In genomic region chr2:55097462-55098410, GRCh38 we compare ENCODE assay signal across 9 cellular contexts. TPM values are rescaled to one million over a fixed set of nuclear protein-coding genes. Genes with fewer than 3 reads are reported as not detected.
DNase-seq lines count a peak whose midpoint lies in the region; ATAC-seq, FAIRE-seq and TF ChIP-seq lines count a peak whose summit lies in the region.
"Had no signal": no experiment of that assay in that cellular context is flagged by ENCODE, and none has a peak within 500 bp of the region (broad histone marks: within the 10 kb centered on the region; RNA-seq: fewer than 3 reads in every experiment).

No MANE protein-coding gene starts in this region.

- POLR2A ChIA-PET in A549 (lab: Yijun Ruan, JAX), result interaction anchor here (1.4 to 2.4 kb wide), 2 partner anchors 14 to 47 kb away, joined by 6 to 37 read pairs; partner anchors contain the start of gene RTN4

- peak; percentile 75 to 79 for ATAC-seq in A549
- ATAC-seq in HG02884 (IDR thresholded peaks at IDR 0.05; ENCODE audit: unreplicated experiment), result no peak

- peaks cover 68% of the 10 kb centered on the region for H3K4me1 ChIP-seq in A549
- H3K4me1 ChIP-seq in neuronal stem cell (ENCODE audit: control insufficient read depth in 2 of 2, insufficient read depth in 1 of 2, low read depth in 1 of 2, low read length in 2 of 2), result peaks cover 2 to 6% of the 10 kb centered on the region in 2 donors
- H3K4me1 ChIP-seq in effector memory CD4-positive, alpha-beta T cell (ENCODE audit: control insufficient read depth, insufficient read depth, low read length, poor library complexity, severe bottlenecking), result no peaks in the 10 kb centered on the region

- H2BK15ac ChIP-seq in neuronal stem cell (ENCODE audit: low read length), result no peak overlapping the region

- H3K23ac ChIP-seq in neuronal stem cell (ENCODE audit: low read depth, low read length, poor library complexity), result no peak overlapping the region

- 0 out of 5 replicates have a peak, but pooled peaks of 1 of the 2 experiments have one; percentile 20 for TF ChIP-seq EP300 in A549 (IDR thresholded peaks at IDR 0.05)

- H4K8ac ChIP-seq in neuronal stem cell (ENCODE audit: low read depth, low read length), result no peak overlapping the region

- H2AK5ac ChIP-seq in neuronal stem cell (ENCODE audit: low read depth, low read length), result no peak overlapping the region

- H3K27ac ChIP-seq in A549 (peak overlapping the region; percentile 77 to 82), epithelial cell of prostate (peak overlapping the region; percentile 3), neuronal stem cell (replicated peaks; ENCODE audit: low read length) (no peak overlapping the region)
- H3K27ac ChIP-seq in effector memory CD4-positive, alpha-beta T cell (ENCODE audit: insufficient read depth, low read length, poor library complexity, severe bottlenecking), result no peak overlapping the region

- H3K4me3 ChIP-seq in A549 (no peak overlapping the region), neuronal stem cell (ENCODE audit: low read length in 2 of 2) (no peak overlapping the region)
- H3K4me3 ChIP-seq in effector memory CD4-positive, alpha-beta T cell (ENCODE audit: insufficient read depth, low read depth, low read length, poor library complexity, severe bottlenecking), result no peak overlapping the region

- H2BK12ac ChIP-seq in neuronal stem cell (ENCODE audit: low read length), result no peak overlapping the region

- no peak for FAIRE-seq in A549 (lab: Jason Lieb, UNC)

- no peaks in the 10 kb centered on the region for H3K79me1 ChIP-seq in neuronal stem cell (ENCODE audit: low read depth, low read length)

- H3K27me3 ChIP-seq in neuronal stem cell (ENCODE audit: control insufficient read depth in 3 of 3, insufficient read depth in 3 of 3, low read depth in 1 of 3, low read length in 3 of 3), result no peaks in the 10 kb centered on the region
- no peaks in the 10 kb centered on the region for H3K27me3 ChIP-seq in effector memory CD4-positive, alpha-beta T cell (replicated peaks; ENCODE audit: control insufficient read depth, insufficient read depth, low read length, poor library complexity, severe bottlenecking)

- peak overlapping the region; percentile 60 for H2AFZ ChIP-seq in neuronal stem cell (ENCODE audit: low read length)

- CTCF ChIA-PET in A549 (lab: Yijun Ruan, JAX), result interaction anchor here (0.7 to 2.8 kb wide), 9 partner anchors 8 to 77 kb away, joined by 3 to 10 read pairs (median 4); no protein-coding TSS in a partner anchor

- H3K4ac ChIP-seq in neuronal stem cell (ENCODE audit: low read length), result no peak overlapping the region

- H4K91ac ChIP-seq in neuronal stem cell (ENCODE audit: low read depth, low read length, poor library complexity), result no peak overlapping the region

- H2BK5ac ChIP-seq in neuronal stem cell (ENCODE audit: low read length), result no peak overlapping the region

- H3K9me3 ChIP-seq in A549, result no peaks in the 10 kb centered on the region
- H3K9me3 ChIP-seq in neuronal stem cell (replicated peaks in 1 of 2; ENCODE audit: control insufficient read depth in 2 of 2, insufficient read depth in 1 of 2, low read depth in 1 of 2, low read length in 2 of 2), result no peaks in the 10 kb centered on the region
- no peaks in the 10 kb centered on the region for H3K9me3 ChIP-seq in effector memory CD4-positive, alpha-beta T cell (ENCODE audit: control insufficient read depth, low read length)

- TF ChIP-seq POLR2A in A549 (IDR thresholded peaks at IDR 0.05; ENCODE audit: low read length), result no peak

- H2BK120ac ChIP-seq in neuronal stem cell (ENCODE audit: low read depth, low read length), result no peak overlapping the region

- no peak overlapping the region for H3K9ac ChIP-seq in neuronal stem cell (ENCODE audit: low read depth, low read length, poor library complexity)

- 50% methylated on average over 6 of the region's 6 CpGs for WGBS in A549 (ENCODE audit: missing lambda C conversion rate)
- WGBS in neuronal stem cell (ENCODE audit: extremely low coverage in 2 of 2, insufficient read length in 2 of 2, insufficient replicate concordance in 1 of 2), 2 donors, result no CpG with 5 or more reads among the region's 6 CpGs

- no peaks in the 10 kb centered on the region for H3K36me3 ChIP-seq in neuronal stem cell (replicated peaks in 1 of 2; ENCODE audit: control insufficient read depth in 2 of 2, insufficient read depth in 2 of 2, low read length in 2 of 2)
- no peaks in the 10 kb centered on the region for H3K36me3 ChIP-seq in effector memory CD4-positive, alpha-beta T cell (ENCODE audit: control insufficient read depth, insufficient read depth, low read length)

- TF ChIP-seq RAD21 in A549 (conservative IDR thresholded peaks at IDR 0.05 in 1 of 2, IDR thresholded peaks at IDR 0.05 in 1 of 2), result no peak

- no peak for TF ChIP-seq CTCF in A549 (IDR thresholded peaks at IDR 0.05)

- no peak overlapping the region for H3K18ac ChIP-seq in neuronal stem cell (ENCODE audit: low read length)

- DNase-seq in A549 (ENCODE audit: low read depth in 1 of 2, low spot score in 1 of 2) (peak in 1 of 2 experiments; percentile 39), NCI-H524 (lab: John Stamatoyannopoulos, UW) (peak; percentile 83 to 93), epithelial cell of prostate (ENCODE audit: low read depth, low spot score) (no peak), neuronal stem cell (ENCODE audit: low spot score) (no peak), cerebellar cortex (ENCODE audit: low spot score) (no peak)
- no peak for DNase-seq in effector memory CD4-positive, alpha-beta T cell
- no peak for DNase-seq in activated naive CD4-positive, alpha-beta T cell treated with anti-CD3 and anti-CD28 coated beads, Interleukin-2, amount 50 U/mL, for 16 hours
- DNase-seq: NCI-H510A treated with DMSO at 0.1 percent for 48 hours had no signal

- peak overlapping the region; percentile 35 for H3K4me2 ChIP-seq in A549
- no peak overlapping the region for H3K4me2 ChIP-seq in neuronal stem cell (ENCODE audit: insufficient read depth, low read length, poor library complexity, severe bottlenecking)

- H3K14ac ChIP-seq in neuronal stem cell (ENCODE audit: low read length), result no peak overlapping the region

TF ChIP-seq in A549, 52 proteins besides CTCF, POLR2A, EP300 and RAD21:
- TF ChIP-seq JUNB (IDR thresholded peaks at IDR 0.05) (no peak), NR3C1 (IDR thresholded peaks at IDR 0.05) (no peak), HDAC2 (IDR thresholded peaks at IDR 0.05) (no peak), ATOH8 (CRISPR knock-in tag; IDR thresholded peaks at IDR 0.05; ENCODE audit: low read depth) (no peak), RCOR1 (IDR thresholded peaks at IDR 0.05; ENCODE audit: low read depth, low read length) (no peak), CBX8 (IDR thresholded peaks at IDR 0.05) (no peak), RFX5 (IDR thresholded peaks at IDR 0.05) (no peak), ZC3H11A (IDR thresholded peaks at IDR 0.05) (no peak), SMC3 (IDR thresholded peaks at IDR 0.05) (no peak), ELK1 (IDR thresholded peaks at IDR 0.05; ENCODE audit: low read depth, low read length) (no peak), MAZ (IDR thresholded peaks at IDR 0.05; ENCODE audit: borderline replicate concordance, low read depth, low read length) (no peak), HOXB5 (CRISPR knock-in tag; IDR thresholded peaks at IDR 0.05) (no peak), EHF (CRISPR knock-in tag; IDR thresholded peaks at IDR 0.05) (no peak), PHF8 (IDR thresholded peaks at IDR 0.05; ENCODE audit: borderline replicate concordance, low read depth) (no peak), JUN (IDR thresholded peaks at IDR 0.05) (no peak), HEYL (CRISPR knock-in tag; IDR thresholded peaks at IDR 0.05) (no peak)
- TF ChIP-seq, protein P1, sequence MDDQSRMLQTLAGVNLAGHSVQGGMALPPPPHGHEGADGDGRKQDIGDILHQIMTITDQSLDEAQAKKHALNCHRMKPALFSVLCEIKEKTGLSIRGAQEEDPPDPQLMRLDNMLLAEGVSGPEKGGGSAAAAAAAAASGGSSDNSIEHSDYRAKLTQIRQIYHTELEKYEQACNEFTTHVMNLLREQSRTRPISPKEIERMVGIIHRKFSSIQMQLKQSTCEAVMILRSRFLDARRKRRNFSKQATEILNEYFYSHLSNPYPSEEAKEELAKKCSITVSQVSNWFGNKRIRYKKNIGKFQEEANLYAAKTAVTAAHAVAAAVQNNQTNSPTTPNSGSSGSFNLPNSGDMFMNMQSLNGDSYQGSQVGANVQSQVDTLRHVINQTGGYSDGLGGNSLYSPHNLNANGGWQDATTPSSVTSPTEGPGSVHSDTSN (IDR thresholded peaks at IDR 0.05), result no peak
- TF ChIP-seq, protein P2, sequence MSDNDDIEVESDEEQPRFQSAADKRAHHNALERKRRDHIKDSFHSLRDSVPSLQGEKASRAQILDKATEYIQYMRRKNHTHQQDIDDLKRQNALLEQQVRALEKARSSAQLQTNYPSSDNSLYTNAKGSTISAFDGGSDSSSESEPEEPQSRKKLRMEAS (IDR thresholded peaks at IDR 0.05), result no peak

RNA-seq across cellular contexts. Expression of gene RTN4, which starts 47.5 kb away (rescaled TPM):
- polyA plus RNA-seq in A549 (2011; rRNA removed) (302 and 336 TPM in 2 replicates), A549 (2017; fragmentation: RNase III; extraction: RNeasy Plus Mini Kit Qiagen cat#74134 plus additional on column Dnase treatment) (367 to 403 TPM (median 394 TPM) in 3 replicates)
- 195 and 217 TPM in 2 replicates for polyA plus RNA-seq in A549 (2012; cell fraction: cytosol; rRNA removed)
- polyA plus RNA-seq in A549 (2012; cell fraction: nucleus; rRNA removed), result 194 and 224 TPM in 2 replicates
- polyA minus RNA-seq in A549 (2011; rRNA and poly(A)+ RNA removed), result 164 and 187 TPM in 2 replicates
- polyA plus RNA-seq in neuronal stem cell (2013, experiment 1 of 2), result 173 TPM
- polyA plus RNA-seq in neuronal stem cell (2013, experiment 2 of 2), result 179 TPM

Comparison
In these comparisons a context has a peak if more than half of its experiments do, and no peak if none do; other contexts are left out.
1. DNase-seq: peak in NCI-H524 (2 of 2); none in epithelial cell of prostate (single experiment), neuronal stem cell (single experiment), effector memory CD4-positive, alpha-beta T cell (0 of 3), cerebellar cortex (single experiment) and activated naive CD4-positive, alpha-beta T cell treated with anti-CD3 and anti-CD28 coated beads, Interleukin-2, amount 50 U/mL, for 16 hours (single experiment).
2. H3K27ac ChIP-seq: peak in A549 (2 of 2) and epithelial cell of prostate (single experiment); none in neuronal stem cell (single experiment) and effector memory CD4-positive, alpha-beta T cell (single experiment).